Comparison of ENCODE assay signal across 21 cellular contexts in the genomic region with DNA sequence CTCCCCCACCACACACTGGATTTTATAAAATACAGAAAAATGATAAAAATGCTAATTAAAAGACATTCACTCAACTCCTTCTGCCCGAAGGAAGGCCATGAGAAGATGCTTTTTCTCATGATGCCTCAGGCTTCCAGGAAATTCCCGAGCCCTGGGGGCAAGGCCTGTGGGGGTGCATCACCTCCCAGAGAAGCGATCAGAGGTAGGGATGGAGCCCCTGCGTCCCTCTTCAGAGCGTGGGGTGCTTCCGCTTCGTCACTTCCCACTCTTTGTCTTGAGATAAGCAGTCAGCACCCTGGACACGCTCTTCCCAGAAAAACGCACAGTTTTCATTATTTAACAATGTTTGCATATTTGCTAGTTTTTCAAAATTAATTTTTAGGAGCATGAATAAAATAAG.
"Had no signal": no experiment of that assay in that cellular context is flagged by ENCODE, and none has a peak within 500 bp of the region (broad histone marks: within the 10 kb centered on the region; RNA-seq: fewer than 3 reads in every experiment).

No MANE protein-coding gene starts in this region.

- H3K9me3 ChIP-seq: SJCRH30 had no signal

- H3K36me3 ChIP-seq: SJCRH30 had no signal

- ATAC-seq: activated CD8-positive, alpha-beta T cell treated with anti-CD3 and anti-CD28 coated beads, Interleukin-2, amount 10 ng/mL, durations not matched to agents 7 days and 5 days; activated naive CD8-positive, alpha-beta T cell treated with anti-CD3 and anti-CD28 coated beads, Interleukin-2, amount 50 U/mL, for 24 hours had no signal

- H3K4me3 ChIP-seq: PC-9, SJCRH30, SK-N-MC had no signal

- DNase-seq: activated CD4-positive, alpha-beta T cell treated with anti-CD3 and anti-CD28 coated beads, Interleukin-2, amount 10 ng/mL, durations not matched to agents 7 days and 5 days; activated CD4-positive, alpha-beta T cell treated with anti-CD3 and anti-CD28 coated beads, Interleukin-2, amount 50 U/mL, for 48 hours; activated CD8-positive, alpha-beta T cell treated with anti-CD3 and anti-CD28 coated beads, Interleukin-2, amount 10 ng/mL, durations not matched to agents 7 days and 5 days; activated naive CD4-positive, alpha-beta T cell treated with anti-CD3 and anti-CD28 coated beads, Interleukin-2, amount 10 ng/mL, durations not matched to agents 7 days and 5 days; activated naive CD8-positive, alpha-beta T cell treated with anti-CD3 and anti-CD28 coated beads, Interleukin-2, amount 50 U/mL, for 24 hours; activated T-cell treated with anti-CD3 and anti-CD28 coated beads, Interleukin-2, amount 50 U/mL, for 24 hours; anterior cingulate cortex; Karpas-422; NCI-H1105; NCI-H1417 treated with DMSO at 0.1 percent for 48 hours; NCI-H187 treated with DMSO at 0.1 percent for 48 hours; NCI-H2081 treated with DMSO at 0.1 percent for 48 hours; NCI-H2171; NCI-H510A; NCI-H526; NCI-H748 treated with DMSO at 0.1 percent for 48 hours; PC-9; SHP77; SJCRH30 had no signal

- H3K27ac ChIP-seq: PC-9, RWPE1, SJCRH30, SK-N-MC had no signal

- H3K27me3 ChIP-seq: SJCRH30 had no signal
